ENCODE assay signal across 17 cellular contexts in genomic region chr11:3815882-3816281, GRCh38.
"Had no signal": no experiment of that assay in that cellular context is flagged by ENCODE, and none has a peak within 500 bp of the region (broad histone marks: within the 10 kb centered on the region; RNA-seq: fewer than 3 reads in every experiment).

No MANE protein-coding gene starts in this region.

- DNase-seq: activated CD4-positive, alpha-beta T cell treated with anti-CD3 and anti-CD28 coated beads, Interleukin-2, amount 10 ng/mL, durations not matched to agents 24 days and 14 days; activated CD8-positive, alpha-beta memory T cell treated with anti-CD3 and anti-CD28 coated beads, Interleukin-2, amount 50 U/mL, for 4 hours; activated effector memory CD4-positive, alpha-beta T cell treated with anti-CD3 and anti-CD28 coated beads, Interleukin-2, amount 50 U/mL, for 16 hours; activated T-cell treated with anti-CD3 and anti-CD28 coated beads, Interleukin-2, amount 50 U/mL, for 72 hours; dorsolateral prefrontal cortex; hippocampal formation; stimulated activated CD4-positive, alpha-beta T cell treated with anti-CD3 and anti-CD28 coated beads, Interleukin-4, amount 100 ng/mL, for 4 hours had no signal

- H3K4me3 ChIP-seq: cardiac muscle cell, dorsolateral prefrontal cortex, prostate gland, thoracic aorta had no signal

- H3K36me3 ChIP-seq: cardiac muscle cell, prostate gland, thoracic aorta had no signal

- H3K9me3 ChIP-seq: prostate gland, thoracic aorta had no signal

- H3K4me1 ChIP-seq: prostate gland had no signal

- H3K27me3 ChIP-seq: cardiac muscle cell, dorsolateral prefrontal cortex had no signal

- FAIRE-seq: islet of Langerhans, urothelium cell line had no signal

- ATAC-seq: activated naive CD4-positive, alpha-beta T cell treated with anti-CD3 and anti-CD28 coated beads, Interleukin-2, amount 50 U/mL, for 72 hours; activated T-cell treated with anti-CD3 and anti-CD28 coated beads, Interleukin-2, amount 50 U/mL, for 72 hours; left lobe of liver; sciatic nerve; stimulated activated memory B cell treated with anti-CD40 and anti-IgM and Interleukin-4, amounts not matched to agents 10 μg/mL and 1 μg/mL and 100 μg/mL, for 72 hours had no signal

- H3K27ac ChIP-seq: cardiac muscle cell, dorsolateral prefrontal cortex, epithelial cell of prostate, thoracic aorta had no signal
